ENCODE assay signal across 13 cellular contexts in the genomic region with DNA sequence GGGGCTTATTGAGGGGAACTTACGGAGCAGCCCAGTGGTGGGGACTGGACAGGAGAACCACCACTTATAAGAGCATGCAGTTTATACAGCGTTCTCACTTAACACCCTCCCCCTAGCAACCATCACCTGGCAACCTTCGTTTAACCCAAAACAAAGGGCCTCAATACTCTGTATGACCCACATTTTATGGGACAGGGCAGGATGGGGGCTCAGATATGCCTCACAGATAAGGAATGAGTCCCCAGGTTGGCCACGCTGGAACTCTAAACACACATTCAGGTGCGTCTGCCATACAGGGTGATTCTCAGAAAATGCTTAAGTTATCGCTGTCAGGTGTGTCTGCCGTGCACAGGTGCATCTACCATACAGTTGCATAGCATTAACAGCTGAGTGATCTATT.
"Had no signal": no experiment of that assay in that cellular context is flagged by ENCODE, and none has a peak within 500 bp of the region (broad histone marks: within the 10 kb centered on the region; RNA-seq: fewer than 3 reads in every experiment).

No MANE protein-coding gene starts in this region.

- ATAC-seq: activated CD4-positive, alpha-beta T cell treated with anti-CD3 and anti-CD28 coated beads for 36 hours; activated CD8-positive, alpha-beta T cell treated with anti-CD3 and anti-CD28 coated beads for 36 hours; lower lobe of right lung had no signal

- H3K27ac ChIP-seq: lower lobe of right lung, stomach had no signal

- H3K4me3 ChIP-seq: lower lobe of right lung, stomach had no signal

- H3K36me3 Mint-ChIP-seq: activated naive CD4-positive, alpha-beta T cell treated with anti-CD3 and anti-CD28 coated beads, Interleukin-2, amount 50 U/mL, for 24 hours had no signal

- H3K9me3 ChIP-seq: lower lobe of right lung, stomach had no signal

- H3K9me3 Mint-ChIP-seq: activated CD8-positive, alpha-beta T cell treated with anti-CD3 and anti-CD28 coated beads for 36 hours; activated naive CD4-positive, alpha-beta T cell treated with anti-CD3 and anti-CD28 coated beads, Interleukin-2, amount 50 U/mL, for 24 hours had no signal

- H3K36me3 ChIP-seq: lower lobe of right lung, stomach had no signal

- H3K27ac Mint-ChIP-seq: activated CD4-positive, alpha-beta T cell treated with anti-CD3 and anti-CD28 coated beads for 36 hours; activated CD8-positive, alpha-beta T cell treated with anti-CD3 and anti-CD28 coated beads for 36 hours; activated naive CD4-positive, alpha-beta T cell treated with anti-CD3 and anti-CD28 coated beads, Interleukin-2, amount 50 U/mL, for 24 hours; naive B cell had no signal

- H3K4me3 Mint-ChIP-seq: activated CD4-positive, alpha-beta T cell treated with anti-CD3 and anti-CD28 coated beads for 36 hours; activated CD8-positive, alpha-beta T cell treated with anti-CD3 and anti-CD28 coated beads for 36 hours; activated naive CD4-positive, alpha-beta T cell treated with anti-CD3 and anti-CD28 coated beads, Interleukin-2, amount 50 U/mL, for 24 hours; naive B cell had no signal

- DNase-seq: activated CD4-positive, alpha-beta T cell treated with anti-CD3 and anti-CD28 coated beads for 36 hours; activated CD8-positive, alpha-beta T cell treated with anti-CD3 and anti-CD28 coated beads for 36 hours; caudate nucleus; hypothalamus; lower lobe of right lung; midbrain; naive B cell; retina; stimulated activated CD4-positive, alpha-beta T cell treated with anti-CD3 and anti-CD28 coated beads, Interleukin-15, amount 100 ng/mL, for 24 hours; stimulated activated CD4-positive, alpha-beta T cell treated with anti-CD3 and anti-CD28 coated beads, Interleukin-4, amount 100 ng/mL, for 24 hours; stomach; T1000 had no signal
